ENCODE assay signal across 20 cellular contexts in genomic region chr1:212506666-212507065, GRCh38.
A peak's percentile ranks its signal among the peaks of the same experiment; 100 is the strongest.
DNase-seq lines count a peak whose midpoint lies in the region; ATAC-seq, FAIRE-seq and TF ChIP-seq lines count a peak whose summit lies in the region.
"Had no signal": no experiment of that assay in that cellular context is flagged by ENCODE, and none has a peak within 500 bp of the region (broad histone marks: within the 10 kb centered on the region; RNA-seq: fewer than 3 reads in every experiment).

No MANE protein-coding gene starts in this region.

- TF ChIP-seq CTCF in GM23338 (conservative IDR thresholded peaks at IDR 0.05; ENCODE audit: low read depth in 2 of 2) (no peak), H1 (IDR thresholded peaks at IDR 0.05; ENCODE audit: control extremely low read depth in 1 of 3, insufficient read depth in 1 of 3, low read depth in 1 of 3, low read length in 3 of 3) (no peak), neural progenitor cell (IDR thresholded peaks at IDR 0.05) (no peak)

- H3K9me3 ChIP-seq in HUES64 (ENCODE audit: insufficient read depth, low read depth, low read length) (no peaks in the 10 kb centered on the region), H1 (ENCODE audit: insufficient read depth in 2 of 2, low read depth in 1 of 2, low read length in 1 of 2) (no peaks in the 10 kb centered on the region), neural progenitor cell (ENCODE audit: low read depth) (no peaks in the 10 kb centered on the region), T-helper 17 cell (ENCODE audit: control insufficient read depth, low read length, poor library complexity, severe bottlenecking) (no peaks in the 10 kb centered on the region)
- H3K9me3 ChIP-seq: BLaER1 had no signal

- DNase-seq in GM23338 (ENCODE audit: low spot score) (peak; percentile 51), H1 (ENCODE audit: low read depth in 1 of 2, low spot score in 2 of 2) (no peak), neural progenitor cell (ENCODE audit: low spot score) (peak; percentile 85), T-helper 17 cell (no peak)
- DNase-seq: CD4-positive, CD25-positive, alpha-beta regulatory T cell; GM23248; KBM-7; NCI-H2029; NCI-H446; NCI-H524 treated with DMSO at 0.1 percent for 48 hours; NCI-H774; PC-9; SHP77 had no signal

- no peaks in the 10 kb centered on the region for H3K36me3 ChIP-seq in GM23338 (ENCODE audit: insufficient read depth)
- no peaks in the 10 kb centered on the region for H3K36me3 ChIP-seq in HUES64 (ENCODE audit: insufficient read depth, low read length)
- H3K36me3 ChIP-seq in H1 (ENCODE audit: control insufficient read depth in 2 of 4, insufficient read depth in 4 of 4, low read length in 3 of 4) = no peaks in the 10 kb centered on the region
- no peaks in the 10 kb centered on the region for H3K36me3 ChIP-seq in neural progenitor cell
- H3K36me3 ChIP-seq: BLaER1 had no signal

- no peak overlapping the region for H3K18ac ChIP-seq in H1 (ENCODE audit: extremely low read depth, low read length)

- H3K4me3 ChIP-seq in GM23338 (no peak overlapping the region), HUES64 (ENCODE audit: low read length) (no peak overlapping the region), H1 (ENCODE audit: extremely low read depth in 1 of 4, insufficient read depth in 2 of 4, low read depth in 3 of 4, low read length in 4 of 4) (no peak overlapping the region), neural progenitor cell (peak overlapping the region; percentile 16)
- H3K4me3 ChIP-seq: BLaER1, GM23248, PC-9 had no signal

- no peak overlapping the region for H3K23ac ChIP-seq in H1 (ENCODE audit: insufficient read length)

- ATAC-seq in GM23338 = peak; percentile 70
- no peak for ATAC-seq in GM19035 (IDR thresholded peaks at IDR 0.05; ENCODE audit: unreplicated experiment)
- no peak for ATAC-seq in HG02678 (IDR thresholded peaks at IDR 0.05; ENCODE audit: unreplicated experiment)
- ATAC-seq in esophagus mucosa = no peak
- no peak for ATAC-seq in T-helper 17 cell
- ATAC-seq: HCT116 had no signal

- H3F3A ChIP-seq in GM23338 (replicated peaks; ENCODE audit: low read depth) = no peaks in the 10 kb centered on the region
- peaks cover 23% of the 10 kb centered on the region for H3F3A ChIP-seq in neural progenitor cell (ENCODE audit: low read depth)

- TF ChIP-seq EP300 in H1 (IDR thresholded peaks at IDR 0.05; ENCODE audit: borderline replicate concordance in 1 of 2, low read depth in 2 of 2, low read length in 2 of 2) = no peak

- H3K27me3 ChIP-seq in GM23338 (ENCODE audit: insufficient read depth) = no peaks in the 10 kb centered on the region
- H3K27me3 ChIP-seq in HUES64 (ENCODE audit: insufficient read depth, low read length) = no peaks in the 10 kb centered on the region
- H3K27me3 ChIP-seq in H1 (replicated peaks in 1 of 4; ENCODE audit: control insufficient read depth in 3 of 4, extremely low read depth in 1 of 4, insufficient read depth in 3 of 4, low read length in 3 of 4) = no peaks in the 10 kb centered on the region
- H3K27me3 ChIP-seq in neural progenitor cell = no peaks in the 10 kb centered on the region
- H3K27me3 ChIP-seq: BLaER1 had no signal

- H3K56ac ChIP-seq in H1 (replicated peaks; ENCODE audit: insufficient read length, low read depth, low read length) = no peak overlapping the region

- H3K27ac ChIP-seq in GM23338 (ENCODE audit: low read depth) = no peak overlapping the region
- H3K27ac ChIP-seq in HUES64 (ENCODE audit: low read depth, low read length) = peak overlapping the region; percentile 53; the same call in 1 of the 2 replicates
- no peak overlapping the region for H3K27ac ChIP-seq in H1 (ENCODE audit: low read depth, low read length)
- H3K27ac ChIP-seq in neural progenitor cell = no peak overlapping the region
- H3K27ac ChIP-seq: BLaER1, GM23248, PC-9, RWPE1 had no signal

- H2BK15ac ChIP-seq in H1 (ENCODE audit: low read length) = no peak overlapping the region

- H3K27ac Mint-ChIP-seq in GM23338 = no peak overlapping the region
- peak overlapping the region; percentile 21 for H3K27ac Mint-ChIP-seq in neural progenitor cell
- no peak overlapping the region for H3K27ac Mint-ChIP-seq in T-helper 17 cell
- H3K27ac Mint-ChIP-seq: CD4-positive, CD25-positive, alpha-beta regulatory T cell had no signal

- no peak for TF ChIP-seq RAD21 in H1 (IDR thresholded peaks at IDR 0.05 in 1 of 2, conservative IDR thresholded peaks at IDR 0.05 in 1 of 2; ENCODE audit: low read depth in 2 of 2, low read length in 2 of 2)

- no peaks in the 10 kb centered on the region for H3K79me2 ChIP-seq in GM23338 (replicated peaks; ENCODE audit: insufficient read depth)
- no peaks in the 10 kb centered on the region for H3K79me2 ChIP-seq in H1 (ENCODE audit: control insufficient read depth in 1 of 2, insufficient read depth in 2 of 2, low read length in 2 of 2)
- no peaks in the 10 kb centered on the region for H3K79me2 ChIP-seq in neural progenitor cell (ENCODE audit: low read depth)

- no peak overlapping the region for H3K4ac ChIP-seq in H1 (replicated peaks; ENCODE audit: insufficient read length, low read depth, low read length)

- no peaks in the 10 kb centered on the region for H3K79me1 ChIP-seq in H1 (ENCODE audit: low read depth, low read length)

- H2AK5ac ChIP-seq in H1 (ENCODE audit: low read depth, low read length) = no peak overlapping the region

- H2BK12ac ChIP-seq in H1 (ENCODE audit: low read depth, low read length) = no peak overlapping the region

- H3K4me1 ChIP-seq in GM23338 (ENCODE audit: insufficient read depth) (peaks cover 5% of the 10 kb centered on the region; the same call in 1 of the 2 replicates), HUES64 (ENCODE audit: insufficient read depth, low read length) (peaks cover 13% of the 10 kb centered on the region; the same call in 1 of the 2 replicates), H1 (replicated peaks in 1 of 4; ENCODE audit: control insufficient read depth in 3 of 4, insufficient read depth in 4 of 4, low read length in 3 of 4) (peaks cover 2 to 5% (median 5%) of the 10 kb centered on the region in 4 experiments), neural progenitor cell (peaks cover 18% of the 10 kb centered on the region)
- H3K4me1 ChIP-seq: BLaER1 had no signal

- H2AFZ ChIP-seq in GM23338 (no peak overlapping the region), H1 (ENCODE audit: low read length) (no peak overlapping the region), neural progenitor cell (replicated peaks) (no peak overlapping the region)
- H2AFZ ChIP-seq: GM23248, PC-9 had no signal

- no peaks in the 10 kb centered on the region for H3K23me2 ChIP-seq in H1 (ENCODE audit: low read depth, low read length)

- H3K4me3 Mint-ChIP-seq in GM23338 (no peak overlapping the region), neural progenitor cell (peak overlapping the region; percentile 25), T-helper 17 cell (no peak overlapping the region)

- H3K9ac ChIP-seq in HUES64 (ENCODE audit: low read depth, low read length) (no peak overlapping the region), H1 (replicated peaks in 1 of 4; ENCODE audit: extremely low read depth in 1 of 4, low read depth in 3 of 4, low read length in 3 of 4) (no peak overlapping the region), neural progenitor cell (no peak overlapping the region)
- H3K9ac ChIP-seq: BLaER1, GM23248 had no signal

- H4K20me1 ChIP-seq in GM23338 (replicated peaks; ENCODE audit: insufficient read depth) (no peaks in the 10 kb centered on the region), H1 (replicated peaks in 1 of 2; ENCODE audit: control insufficient read depth in 1 of 2, insufficient read depth in 2 of 2, low read length in 2 of 2) (no peaks in the 10 kb centered on the region), neural progenitor cell (ENCODE audit: low read depth) (no peaks in the 10 kb centered on the region)
- H4K20me1 ChIP-seq: BLaER1 had no signal

- CTCF ChIA-PET in H1 (lab: Charles Lee; ENCODE audit: partially characterized antibody) = interaction anchor here (1.0 to 1.5 kb wide), 2 partner anchors 30 to 88 kb away, joined by 3 to 4 read pairs; no protein-coding TSS in a partner anchor

- no peak overlapping the region for H4K91ac ChIP-seq in H1 (replicated peaks; ENCODE audit: insufficient read length, low read length)

- no peak overlapping the region for H3K14ac ChIP-seq in H1 (ENCODE audit: insufficient read length)

- no peaks in the 10 kb centered on the region for H3K36me3 Mint-ChIP-seq in GM23338 (ENCODE audit: low read depth)
- no peaks in the 10 kb centered on the region for H3K36me3 Mint-ChIP-seq in neural progenitor cell
- H3K36me3 Mint-ChIP-seq in T-helper 17 cell (ENCODE audit: low read depth) = peaks cover 6% of the 10 kb centered on the region
- H3K36me3 Mint-ChIP-seq: CD4-positive, CD25-positive, alpha-beta regulatory T cell had no signal

- H4K8ac ChIP-seq in H1 (ENCODE audit: extremely low read depth, insufficient read depth, low read length) = no peak overlapping the region

- TF ChIP-seq POLR2A in H1 (IDR thresholded peaks at IDR 0.05; ENCODE audit: control extremely low read depth in 1 of 2, low read depth in 2 of 2, low read length in 2 of 2) = no peak

- no peaks in the 10 kb centered on the region; the same call in 1 of the 2 replicates for H3K9me2 ChIP-seq in GM23338 (ENCODE audit: insufficient read depth)

- POLR2A ChIA-PET in H1 (lab: Charles Lee; ENCODE audit: partially characterized antibody) = interaction anchor here (1.0 kb wide), 1 partner anchor 102 kb away, joined by 3 read pairs; the partner anchor contains the start of gene ATF3

- no peak overlapping the region for H2BK20ac ChIP-seq in H1 (ENCODE audit: low read length)

- FAIRE-seq in H1 (lab: Jason Lieb, UNC) = no peak

- H2BK120ac ChIP-seq in H1 (replicated peaks; ENCODE audit: low read depth, low read length) = no peak overlapping the region

- peaks cover 3% of the 10 kb centered on the region; the same call in 1 of the 3 replicates for H3K9me3 Mint-ChIP-seq in GM23338
- peaks cover 10% of the 10 kb centered on the region for H3K9me3 Mint-ChIP-seq in neural progenitor cell

- no peak overlapping the region for H2BK5ac ChIP-seq in H1 (ENCODE audit: low read depth, low read length)

- no peak overlapping the region for H4K5ac ChIP-seq in H1 (ENCODE audit: insufficient read length, low read depth, low read length)

- H3K4me1 Mint-ChIP-seq in GM23338 (peaks cover 15% of the 10 kb centered on the region; the same call in 2 of the 3 replicates), neural progenitor cell (peaks cover 51% of the 10 kb centered on the region), T-helper 17 cell (peaks cover 4% of the 10 kb centered on the region)
- H3K4me1 Mint-ChIP-seq: CD4-positive, CD25-positive, alpha-beta regulatory T cell had no signal

- H3K4me2 ChIP-seq in GM23338 = no peak overlapping the region
- H3K4me2 ChIP-seq in H1 (ENCODE audit: insufficient read depth in 1 of 2, low read depth in 2 of 2, low read length in 2 of 2) = no peak overlapping the region
- peak overlapping the region; percentile 50 for H3K4me2 ChIP-seq in neural progenitor cell
- H3K4me2 ChIP-seq: BLaER1, PC-9 had no signal

- H3K27me3 Mint-ChIP-seq in GM23338 (ENCODE audit: insufficient read depth, low read depth, poor library complexity) (peaks cover 6% of the 10 kb centered on the region), neural progenitor cell (ENCODE audit: insufficient read depth, low read depth) (peaks cover 16% of the 10 kb centered on the region), T-helper 17 cell (peaks cover 33% of the 10 kb centered on the region)

TF ChIP-seq in GM23338, 12 proteins besides CTCF, POLR2A, EP300 and RAD21:
- TF ChIP-seq ZNF331 (CRISPR knock-in tag; IDR thresholded peaks at IDR 0.05; ENCODE audit: low read depth) = no peak

TF ChIP-seq in H1, 55 proteins besides CTCF, POLR2A, EP300 and RAD21 (continues in another document):
- no peak for TF ChIP-seq BRCA1 (IDR thresholded peaks at IDR 0.05; ENCODE audit: low read depth, low read length)

Comparison
In these comparisons a context has a peak if more than half of its experiments do, and no peak if none do; other contexts are left out.
1. DNase-seq: peak in GM23338 (single experiment) and neural progenitor cell (single experiment); none in H1 (0 of 2) and T-helper 17 cell (0 of 3).